Comparison of ENCODE assay signal across 12 cellular contexts in genomic region chr3:47096955-47097354, GRCh38.
DNase-seq lines count a peak whose midpoint lies in the region; ATAC-seq and TF ChIP-seq lines count a peak whose summit lies in the region.
"Had no signal": no experiment of that assay in that cellular context is flagged by ENCODE, and none has a peak within 500 bp of the region (broad histone marks: within the 10 kb centered on the region; RNA-seq: fewer than 3 reads in every experiment).

No MANE protein-coding gene starts in this region.

- H4K8ac ChIP-seq in H9 (replicated peaks; ENCODE audit: insufficient read length, low read depth, low read length), result no peak overlapping the region

- H3K4me3 Mint-ChIP-seq in activated T-cell treated with anti-CD3 and anti-CD28 coated beads, Interleukin-2, amount 50 U/mL, for 24 hours, result no peak overlapping the region
- H3K4me3 Mint-ChIP-seq in activated T-helper 17 cell treated with anti-CD3 and anti-CD28 coated beads, Interleukin-2, amount 50 U/mL, for 72 hours, result no peak overlapping the region
- H3K4me3 Mint-ChIP-seq in stimulated activated memory B cell treated with anti-CD40 and anti-IgM and Interleukin-4, amounts not matched to agents 10 μg/mL and 1 μg/mL and 100 μg/mL, for 72 hours, result no peak overlapping the region
- no peak overlapping the region for H3K4me3 Mint-ChIP-seq in H9

- ATAC-seq in activated T-helper 17 cell treated with anti-CD3 and anti-CD28 coated beads, Interleukin-2, amount 50 U/mL, for 72 hours (replicated peaks), result no peak
- ATAC-seq in stimulated activated memory B cell treated with anti-CD40 and anti-IgM and Interleukin-4, amounts not matched to agents 10 μg/mL and 1 μg/mL and 100 μg/mL, for 72 hours, result no peak

- H3K79me2 ChIP-seq in H9 (ENCODE audit: insufficient read depth, low read length), result no peaks in the 10 kb centered on the region

- no peaks in the 10 kb centered on the region for H3K23me2 ChIP-seq in H9 (ENCODE audit: insufficient read length, low read depth, low read length, poor library complexity, severe bottlenecking)

- 63 to 86% (median 84%) methylated on average over 1 of the region's 1 CpG for WGBS in spleen, 5 donors
- WGBS in H9 (ENCODE audit: extremely low coverage, insufficient read length, low lambda C conversion rate), result no CpG with 5 or more reads among the region's 1 CpG

- H3K9me3 ChIP-seq in spleen, result no peaks in the 10 kb centered on the region
- no peaks in the 10 kb centered on the region for H3K9me3 ChIP-seq in H9 (ENCODE audit: control insufficient read depth, low read depth, low read length)
- H3K9me3 ChIP-seq: sigmoid colon had no signal

- H3K4ac ChIP-seq in H9 (ENCODE audit: low read depth, low read length), result no peak overlapping the region

- no peak overlapping the region for H3K4me3 ChIP-seq in spleen
- H3K4me3 ChIP-seq: sigmoid colon had no signal

- TF ChIP-seq POLR2A in spleen (IDR thresholded peaks at IDR 0.05), result no peak

- H3K36me3 Mint-ChIP-seq in activated T-cell treated with anti-CD3 and anti-CD28 coated beads, Interleukin-2, amount 50 U/mL, for 24 hours (ENCODE audit: low read depth), result peaks cover 76% of the 10 kb centered on the region
- H3K36me3 Mint-ChIP-seq in activated T-helper 17 cell treated with anti-CD3 and anti-CD28 coated beads, Interleukin-2, amount 50 U/mL, for 72 hours (ENCODE audit: low read depth), result peaks cover 76% of the 10 kb centered on the region
- peaks cover 38% of the 10 kb centered on the region for H3K36me3 Mint-ChIP-seq in stimulated activated memory B cell treated with anti-CD40 and anti-IgM and Interleukin-4, amounts not matched to agents 10 μg/mL and 1 μg/mL and 100 μg/mL, for 72 hours
- peaks cover 8 to 54% (median 45%) of the 10 kb centered on the region in 3 experiments; a peak in 5 of 7 replicates for H3K36me3 Mint-ChIP-seq in H9 (ENCODE audit: insufficient read depth in 1 of 3, low read depth in 3 of 3)

- no peak overlapping the region for H3T11ph ChIP-seq in H9 (ENCODE audit: low read length)

- no peak overlapping the region for H3K4me2 ChIP-seq in H9 (ENCODE audit: insufficient read depth, insufficient read length, low read length)

- H2AFZ ChIP-seq in H9 (ENCODE audit: low read length), result no peak overlapping the region

- intact Hi-C loops in spleen (cut with DNase I; ENCODE audit: low total_unique reads), result no loop called here

- H3K27me3 ChIP-seq in spleen (replicated peaks in 1 of 7) (no peaks in the 10 kb centered on the region), H9 (ENCODE audit: insufficient read depth, low read length) (no peaks in the 10 kb centered on the region)
- H3K27me3 ChIP-seq: sigmoid colon had no signal

- no peak overlapping the region for H3K14ac ChIP-seq in H9 (ENCODE audit: insufficient read depth, low read length)

- no peak overlapping the region for H3K18ac ChIP-seq in H9 (ENCODE audit: insufficient read length, low read depth, low read length)

- no peak overlapping the region for H3K9ac ChIP-seq in H9 (ENCODE audit: extremely low read depth, insufficient read length, low read length)

- no peak overlapping the region for H4K5ac ChIP-seq in H9 (ENCODE audit: insufficient read length, low read depth, low read length)

- H3K23ac ChIP-seq in H9 (ENCODE audit: insufficient read length, low read depth, low read length), result no peak overlapping the region

- H2BK12ac ChIP-seq in H9 (ENCODE audit: insufficient read length, low read depth, low read length), result no peak overlapping the region

- peak overlapping the region; percentile 44 for H3K27ac Mint-ChIP-seq in activated T-cell treated with anti-CD3 and anti-CD28 coated beads, Interleukin-2, amount 50 U/mL, for 24 hours
- H3K27ac Mint-ChIP-seq in activated T-helper 17 cell treated with anti-CD3 and anti-CD28 coated beads, Interleukin-2, amount 50 U/mL, for 72 hours, result peak overlapping the region; percentile 67
- peak overlapping the region; percentile 15 for H3K27ac Mint-ChIP-seq in stimulated activated memory B cell treated with anti-CD40 and anti-IgM and Interleukin-4, amounts not matched to agents 10 μg/mL and 1 μg/mL and 100 μg/mL, for 72 hours
- H3K27ac Mint-ChIP-seq in H9, result peak overlapping the region in 1 of 3 experiments; percentile 17; a peak in 1 of 7 replicates

- H2AK5ac ChIP-seq in H9 (ENCODE audit: insufficient read length, low read length), result no peak overlapping the region

- no peaks in the 10 kb centered on the region for H4K20me1 ChIP-seq in H9 (ENCODE audit: control insufficient read depth, insufficient read depth, insufficient read length)

- no peak overlapping the region for H2BK120ac ChIP-seq in H9 (ENCODE audit: low read depth, low read length, poor library complexity, severe bottlenecking)

- no peaks in the 10 kb centered on the region for H3K9me3 Mint-ChIP-seq in activated T-cell treated with anti-CD3 and anti-CD28 coated beads, Interleukin-2, amount 50 U/mL, for 24 hours
- no peaks in the 10 kb centered on the region for H3K9me3 Mint-ChIP-seq in activated T-helper 17 cell treated with anti-CD3 and anti-CD28 coated beads, Interleukin-2, amount 50 U/mL, for 72 hours
- no peaks in the 10 kb centered on the region for H3K9me3 Mint-ChIP-seq in stimulated activated memory B cell treated with anti-CD40 and anti-IgM and Interleukin-4, amounts not matched to agents 10 μg/mL and 1 μg/mL and 100 μg/mL, for 72 hours
- no peaks in the 10 kb centered on the region for H3K9me3 Mint-ChIP-seq in H9

- no peak overlapping the region for H2BK20ac ChIP-seq in H9 (ENCODE audit: low read depth, low read length, poor library complexity, severe bottlenecking)

- H3K27me3 Mint-ChIP-seq in activated T-cell treated with anti-CD3 and anti-CD28 coated beads, Interleukin-2, amount 50 U/mL, for 24 hours, result no peaks in the 10 kb centered on the region
- H3K27me3 Mint-ChIP-seq in activated T-helper 17 cell treated with anti-CD3 and anti-CD28 coated beads, Interleukin-2, amount 50 U/mL, for 72 hours, result no peaks in the 10 kb centered on the region
- no peaks in the 10 kb centered on the region for H3K27me3 Mint-ChIP-seq in stimulated activated memory B cell treated with anti-CD40 and anti-IgM and Interleukin-4, amounts not matched to agents 10 μg/mL and 1 μg/mL and 100 μg/mL, for 72 hours
- no peaks in the 10 kb centered on the region for H3K27me3 Mint-ChIP-seq in H9 (ENCODE audit: low read depth)

- DNase-seq in activated T-cell treated with anti-CD3 and anti-CD28 coated beads, Interleukin-2, amount 50 U/mL, for 24 hours, result no peak
- no peak for DNase-seq in activated T-cell treated with anti-CD3 and anti-CD28 coated beads for 4 hours
- peak; percentile 54 for DNase-seq in glomerular visceral epithelial cell (ENCODE audit: extremely low spot score)
- DNase-seq in spleen, result no peak
- no peak for DNase-seq in H9
- DNase-seq in SIG-M5 (lab: John Stamatoyannopoulos, UW), result no peak
- DNase-seq: activated T-cell treated with anti-CD3 and anti-CD28 coated beads, Interleukin-2, amount 50 U/mL, for 1 hour; DMS79 treated with DMSO at 0.1 percent for 48 hours; NCI-H2081 treated with DMSO at 0.1 percent for 48 hours; sigmoid colon had no signal

- no peaks in the 10 kb centered on the region for H3K79me1 ChIP-seq in H9 (ENCODE audit: insufficient read depth, low read depth, low read length, poor library complexity, severe bottlenecking)

- H3K4me1 ChIP-seq in spleen (no peaks in the 10 kb centered on the region), H9 (ENCODE audit: insufficient read depth, low read length) (no peaks in the 10 kb centered on the region)

- peaks cover 0 to 100% (median 53%) of the 10 kb centered on the region in 6 donors for H3K36me3 ChIP-seq in spleen

- peaks cover 5% of the 10 kb centered on the region for H3K4me1 Mint-ChIP-seq in activated T-cell treated with anti-CD3 and anti-CD28 coated beads, Interleukin-2, amount 50 U/mL, for 24 hours (ENCODE audit: low read depth)
- H3K4me1 Mint-ChIP-seq in activated T-helper 17 cell treated with anti-CD3 and anti-CD28 coated beads, Interleukin-2, amount 50 U/mL, for 72 hours, result no peaks in the 10 kb centered on the region
- H3K4me1 Mint-ChIP-seq in stimulated activated memory B cell treated with anti-CD40 and anti-IgM and Interleukin-4, amounts not matched to agents 10 μg/mL and 1 μg/mL and 100 μg/mL, for 72 hours, result peaks cover 6% of the 10 kb centered on the region
- no peaks in the 10 kb centered on the region for H3K4me1 Mint-ChIP-seq in H9

- H2BK5ac ChIP-seq in H9 (ENCODE audit: insufficient read length, low read length), result no peak overlapping the region

- H4K91ac ChIP-seq in H9 (ENCODE audit: insufficient read length, low read depth, low read length), result no peak overlapping the region

- H3K27ac ChIP-seq in spleen (no peak overlapping the region), H9 (ENCODE audit: insufficient read length, low read depth, low read length) (no peak overlapping the region)
- H3K27ac ChIP-seq: sigmoid colon had no signal

- no peak overlapping the region for H2BK15ac ChIP-seq in H9 (ENCODE audit: low read depth, low read length)

- no peak for TF ChIP-seq CTCF in spleen (IDR thresholded peaks at IDR 0.05 in 8 of 11, conservative IDR thresholded peaks at IDR 0.05 in 3 of 11)
- no peak for TF ChIP-seq CTCF in H9 (conservative IDR thresholded peaks at IDR 0.05)

- no peak overlapping the region for H3K56ac ChIP-seq in H9 (ENCODE audit: insufficient read length, low read depth, low read length)
